ENCODE assay signal across 27 cellular contexts in the genomic region with DNA sequence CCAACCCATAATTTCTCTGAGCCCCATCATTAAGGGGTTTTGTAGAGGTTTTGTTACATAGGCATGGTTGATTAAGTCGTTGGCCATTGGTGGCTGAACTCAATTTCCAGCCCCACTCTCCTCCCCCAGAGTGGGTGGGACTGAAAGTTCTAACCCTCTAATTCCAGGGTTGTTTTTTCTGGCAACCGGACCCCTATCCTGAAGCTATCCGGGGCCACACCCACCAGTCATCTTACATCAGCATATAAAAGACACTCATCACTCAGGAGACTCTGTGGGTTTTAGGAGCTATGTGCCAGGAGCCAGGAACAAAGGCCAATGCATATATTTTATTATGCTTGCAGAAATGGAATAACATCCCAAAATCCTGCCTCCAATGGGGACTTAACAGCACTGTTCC.
"Had no signal": no experiment of that assay in that cellular context is flagged by ENCODE, and none has a peak within 500 bp of the region (broad histone marks: within the 10 kb centered on the region; RNA-seq: fewer than 3 reads in every experiment).

No MANE protein-coding gene starts in this region.

- H3K27ac ChIP-seq: SK-N-MC, VCaP had no signal

- H3K9me3 Mint-ChIP-seq: activated CD4-positive, alpha-beta memory T cell treated with anti-CD3 and anti-CD28 coated beads, Interleukin-2, amount 10 ng/mL, durations not matched to agents 7 days and 5 days; activated naive CD4-positive, alpha-beta T cell treated with anti-CD3 and anti-CD28 coated beads for 36 hours; activated T-helper 17 cell treated with anti-CD3 and anti-CD28 coated beads, Interleukin-2, amount 50 U/mL, for 72 hours had no signal

- H3K4me1 Mint-ChIP-seq: activated CD4-positive, alpha-beta memory T cell treated with anti-CD3 and anti-CD28 coated beads, Interleukin-2, amount 10 ng/mL, durations not matched to agents 7 days and 5 days; activated CD4-positive, alpha-beta T cell treated with anti-CD3 and anti-CD28 coated beads for 36 hours; activated T-helper 17 cell treated with anti-CD3 and anti-CD28 coated beads, Interleukin-2, amount 50 U/mL, for 72 hours; T-cell had no signal

- H3K4me3 Mint-ChIP-seq: activated CD4-positive, alpha-beta memory T cell treated with anti-CD3 and anti-CD28 coated beads, Interleukin-2, amount 10 ng/mL, durations not matched to agents 7 days and 5 days; activated CD4-positive, alpha-beta T cell treated with anti-CD3 and anti-CD28 coated beads for 36 hours; activated naive CD4-positive, alpha-beta T cell treated with anti-CD3 and anti-CD28 coated beads for 36 hours; activated naive CD8-positive, alpha-beta T cell; activated T-helper 17 cell treated with anti-CD3 and anti-CD28 coated beads, Interleukin-2, amount 50 U/mL, for 72 hours; T-cell had no signal

- DNase-seq: activated CD4-positive, alpha-beta memory T cell treated with anti-CD3 and anti-CD28 coated beads, Interleukin-2, amount 10 ng/mL, durations not matched to agents 7 days and 5 days; activated CD4-positive, alpha-beta T cell treated with anti-CD3 and anti-CD28 coated beads for 36 hours; activated CD4-positive, alpha-beta T cell treated with anti-CD3 and anti-CD28 coated beads, Interleukin-2, amount 50 U/mL, for 1 hour; activated gamma-delta T cell; activated naive CD4-positive, alpha-beta T cell treated with anti-CD3 and anti-CD28 coated beads for 36 hours; activated T-cell treated with anti-CD3 and anti-CD28 coated beads for 4 hours; activated T-cell treated with anti-CD3 and anti-CD28 coated beads, Interleukin-2, amount 50 U/mL, for 48 hours; caudate nucleus; KG1; MM.1S; NCI-H1105 treated with DMSO at 0.1 percent for 48 hours; NCI-H1436 treated with DMSO at 0.1 percent for 48 hours; NCI-H187; NCI-H2081; NCI-H2227 treated with DMSO at 0.1 percent for 48 hours; NCI-H446 treated with DMSO at 0.1 percent for 48 hours; NCI-H524 treated with DMSO at 0.1 percent for 48 hours; NCI-H748 treated with DMSO at 0.1 percent for 48 hours; RPMI8226; T-cell; T-helper 2 cell had no signal

- H3K36me3 Mint-ChIP-seq: activated naive CD8-positive, alpha-beta T cell; T-cell had no signal

- ATAC-seq: activated CD4-positive, alpha-beta T cell treated with anti-CD3 and anti-CD28 coated beads for 36 hours; activated T-helper 17 cell treated with anti-CD3 and anti-CD28 coated beads, Interleukin-2, amount 50 U/mL, for 72 hours; Panc1; Right ventricle myocardium inferior; T-cell had no signal

- H3K4me3 ChIP-seq: SK-N-MC had no signal

- H3K27ac Mint-ChIP-seq: activated CD4-positive, alpha-beta memory T cell treated with anti-CD3 and anti-CD28 coated beads, Interleukin-2, amount 10 ng/mL, durations not matched to agents 7 days and 5 days; activated CD4-positive, alpha-beta T cell treated with anti-CD3 and anti-CD28 coated beads for 36 hours; activated naive CD4-positive, alpha-beta T cell treated with anti-CD3 and anti-CD28 coated beads for 36 hours; activated naive CD8-positive, alpha-beta T cell; activated T-helper 17 cell treated with anti-CD3 and anti-CD28 coated beads, Interleukin-2, amount 50 U/mL, for 72 hours; T-cell had no signal
